Comparison of ENCODE assay signal across 1 cellular context in the genomic region with DNA sequence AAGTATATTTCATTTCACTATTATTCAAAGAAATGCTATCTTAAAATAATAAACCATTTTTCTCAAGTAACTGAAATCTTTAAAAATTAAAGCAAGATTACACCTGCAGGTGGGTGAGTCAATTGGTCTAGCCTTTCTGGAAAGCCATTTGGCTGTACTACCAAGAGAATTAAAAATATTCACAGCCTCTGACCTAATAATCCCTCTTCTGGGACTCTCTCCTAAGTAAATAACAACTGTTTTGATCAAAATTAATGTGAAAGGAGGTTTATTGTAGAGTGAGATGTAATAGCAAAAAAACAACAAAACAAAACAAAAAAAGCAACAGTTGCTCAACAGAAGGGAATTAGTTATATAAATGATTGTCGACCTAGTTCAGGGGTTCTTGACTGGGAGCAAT.
TF ChIP-seq lines count a peak whose summit lies in the region.

No MANE protein-coding gene starts in this region.

TF ChIP-seq in GM23338, 12 proteins besides CTCF, POLR2A, EP300 and RAD21 (continued from another document):
- TF ChIP-seq, protein P1, sequence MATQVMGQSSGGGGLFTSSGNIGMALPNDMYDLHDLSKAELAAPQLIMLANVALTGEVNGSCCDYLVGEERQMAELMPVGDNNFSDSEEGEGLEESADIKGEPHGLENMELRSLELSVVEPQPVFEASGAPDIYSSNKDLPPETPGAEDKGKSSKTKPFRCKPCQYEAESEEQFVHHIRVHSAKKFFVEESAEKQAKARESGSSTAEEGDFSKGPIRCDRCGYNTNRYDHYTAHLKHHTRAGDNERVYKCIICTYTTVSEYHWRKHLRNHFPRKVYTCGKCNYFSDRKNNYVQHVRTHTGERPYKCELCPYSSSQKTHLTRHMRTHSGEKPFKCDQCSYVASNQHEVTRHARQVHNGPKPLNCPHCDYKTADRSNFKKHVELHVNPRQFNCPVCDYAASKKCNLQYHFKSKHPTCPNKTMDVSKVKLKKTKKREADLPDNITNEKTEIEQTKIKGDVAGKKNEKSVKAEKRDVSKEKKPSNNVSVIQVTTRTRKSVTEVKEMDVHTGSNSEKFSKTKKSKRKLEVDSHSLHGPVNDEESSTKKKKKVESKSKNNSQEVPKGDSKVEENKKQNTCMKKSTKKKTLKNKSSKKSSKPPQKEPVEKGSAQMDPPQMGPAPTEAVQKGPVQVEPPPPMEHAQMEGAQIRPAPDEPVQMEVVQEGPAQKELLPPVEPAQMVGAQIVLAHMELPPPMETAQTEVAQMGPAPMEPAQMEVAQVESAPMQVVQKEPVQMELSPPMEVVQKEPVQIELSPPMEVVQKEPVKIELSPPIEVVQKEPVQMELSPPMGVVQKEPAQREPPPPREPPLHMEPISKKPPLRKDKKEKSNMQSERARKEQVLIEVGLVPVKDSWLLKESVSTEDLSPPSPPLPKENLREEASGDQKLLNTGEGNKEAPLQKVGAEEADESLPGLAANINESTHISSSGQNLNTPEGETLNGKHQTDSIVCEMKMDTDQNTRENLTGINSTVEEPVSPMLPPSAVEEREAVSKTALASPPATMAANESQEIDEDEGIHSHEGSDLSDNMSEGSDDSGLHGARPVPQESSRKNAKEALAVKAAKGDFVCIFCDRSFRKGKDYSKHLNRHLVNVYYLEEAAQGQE (IDR thresholded peaks at IDR 0.05; ENCODE audit: unreplicated experiment) = no peak
- TF ChIP-seq EZH2phosphoT487 (IDR thresholded peaks at IDR 0.05; ENCODE audit: unreplicated experiment) = no peak
- TF ChIP-seq EZH2 (IDR thresholded peaks at IDR 0.05; ENCODE audit: low read depth, unreplicated experiment) = no peak
TF ChIP-seq in GM23338: peak in this region for 0.
